Comparison of ENCODE assay signal across 23 cellular contexts in genomic region chr11:114034956-114035355, GRCh38.
"Had no signal": no experiment of that assay in that cellular context is flagged by ENCODE, and none has a peak within 500 bp of the region (broad histone marks: within the 10 kb centered on the region; RNA-seq: fewer than 3 reads in every experiment).

No MANE protein-coding gene starts in this region.

- DNase-seq: effector memory CD8-positive, alpha-beta T cell; gastrocnemius medialis; heart right ventricle; islet precursor cell; mammary epithelial cell; natural killer cell; occipital lobe; pancreas; psoas muscle; retina; spleen; stimulated activated CD4-positive, alpha-beta T cell treated with anti-CD3 and anti-CD28 coated beads, Interleukin-15, amount 100 ng/mL, for 24 hours; stimulated activated CD4-positive, alpha-beta T cell treated with anti-CD3 and anti-CD28 coated beads, Interleukin-1b, Interleukin-23, amount 100 ng/mL, for 48 hours; stimulated activated CD4-positive, alpha-beta T cell treated with anti-CD3 and anti-CD28 coated beads, Interleukin-4, amount 100 ng/mL, for 24 hours; tibial artery; uterus had no signal

- H3K9me3 Mint-ChIP-seq: dendritic cell treated with granulocyte-macrophage colony-stimulating factor and Interleukin-4, amounts not matched to agents 40 ng/mL and 50 ng/mL, for 4 days; effector memory CD8-positive, alpha-beta T cell; natural killer cell; neural crest cell; stimulated activated memory B cell treated with anti-CD40 and anti-IgM and Interleukin-4, amounts not matched to agents 10 μg/mL and 1 μg/mL and 100 μg/mL, for 72 hours; stimulated activated naive CD8-positive, alpha-beta T cell treated with anti-CD3 and anti-CD28 coated beads, Interleukin-15, Interleukin-2, amounts not matched to agents 100 ng/mL and 50 ng/mL, for 24 hours had no signal

- H3K27me3 ChIP-seq: gastrocnemius medialis, heart right ventricle, pancreas, tibial artery, upper lobe of left lung, uterus had no signal

- H3K27ac ChIP-seq: epithelial cell of prostate, pancreas, psoas muscle, spleen had no signal

- H3K27me3 Mint-ChIP-seq: stimulated activated naive CD8-positive, alpha-beta T cell treated with anti-CD3 and anti-CD28 coated beads, Interleukin-15, Interleukin-2, amounts not matched to agents 100 ng/mL and 50 ng/mL, for 24 hours had no signal

- H3K27ac Mint-ChIP-seq: dendritic cell treated with granulocyte-macrophage colony-stimulating factor and Interleukin-4, amounts not matched to agents 40 ng/mL and 50 ng/mL, for 4 days; effector memory CD8-positive, alpha-beta T cell; natural killer cell; stimulated activated memory B cell treated with anti-CD40 and anti-IgM and Interleukin-4, amounts not matched to agents 10 μg/mL and 1 μg/mL and 100 μg/mL, for 72 hours; stimulated activated naive CD8-positive, alpha-beta T cell treated with anti-CD3 and anti-CD28 coated beads, Interleukin-15, Interleukin-2, amounts not matched to agents 100 ng/mL and 50 ng/mL, for 24 hours had no signal

- H3K36me3 ChIP-seq: esophagus muscularis mucosa, gastrocnemius medialis, heart right ventricle, pancreas, spleen, tibial artery, upper lobe of left lung, uterus had no signal

- ATAC-seq: effector memory CD8-positive, alpha-beta T cell; gastrocnemius medialis; natural killer cell; pancreas; stimulated activated memory B cell treated with anti-CD40 and anti-IgM and Interleukin-4, amounts not matched to agents 10 μg/mL and 1 μg/mL and 100 μg/mL, for 72 hours had no signal

- H3K4me3 Mint-ChIP-seq: dendritic cell treated with granulocyte-macrophage colony-stimulating factor and Interleukin-4, amounts not matched to agents 40 ng/mL and 50 ng/mL, for 4 days; effector memory CD8-positive, alpha-beta T cell; natural killer cell; neural crest cell; stimulated activated memory B cell treated with anti-CD40 and anti-IgM and Interleukin-4, amounts not matched to agents 10 μg/mL and 1 μg/mL and 100 μg/mL, for 72 hours; stimulated activated naive CD8-positive, alpha-beta T cell treated with anti-CD3 and anti-CD28 coated beads, Interleukin-15, Interleukin-2, amounts not matched to agents 100 ng/mL and 50 ng/mL, for 24 hours had no signal

- H3K4me1 ChIP-seq: uterus had no signal

- H3K9me3 ChIP-seq: esophagus muscularis mucosa, gastrocnemius medialis, heart right ventricle, pancreas, psoas muscle, spleen, tibial artery, upper lobe of left lung, uterus had no signal

- H3K4me3 ChIP-seq: esophagus muscularis mucosa, gastrocnemius medialis, pancreas, psoas muscle, spleen, upper lobe of left lung, uterus had no signal

- H3K36me3 Mint-ChIP-seq: natural killer cell; stimulated activated memory B cell treated with anti-CD40 and anti-IgM and Interleukin-4, amounts not matched to agents 10 μg/mL and 1 μg/mL and 100 μg/mL, for 72 hours had no signal
